ENCODE assay signal across 25 cellular contexts in genomic region chr14:37167151-37168047, GRCh38. TPM values are rescaled to one million over a fixed set of nuclear protein-coding genes. Genes with fewer than 3 reads are reported as not detected.
"Had no signal": no experiment of that assay in that cellular context is flagged by ENCODE, and none has a peak within 500 bp of the region (broad histone marks: within the 10 kb centered on the region; RNA-seq: fewer than 3 reads in every experiment).

No MANE protein-coding gene starts in this region.

- ATAC-seq: activated CD8-positive, alpha-beta memory T cell treated with anti-CD3 and anti-CD28 coated beads, Interleukin-2, amount 10 ng/mL, durations not matched to agents 7 days and 5 days; effector memory CD8-positive, alpha-beta T cell; mucosa of descending colon; psoas muscle; right cardiac atrium; stimulated activated naive CD8-positive, alpha-beta T cell treated with anti-CD3 and anti-CD28 coated beads, Interleukin-15, Interleukin-2, amounts not matched to agents 100 U/mL and 50 U/mL, for 24 hours had no signal

- H3K4me3 Mint-ChIP-seq: activated B cell treated with CpG ODN at 0.5 μM for 24 hours; activated CD4-positive, alpha-beta memory T cell treated with anti-CD3 and anti-CD28 coated beads, Interleukin-2, amount 10 ng/mL, durations not matched to agents 7 days and 5 days; activated CD8-positive, alpha-beta memory T cell treated with anti-CD3 and anti-CD28 coated beads, Interleukin-2, amount 10 ng/mL, durations not matched to agents 7 days and 5 days; activated naive CD8-positive, alpha-beta T cell treated with anti-CD3 and anti-CD28 coated beads for 36 hours; effector memory CD8-positive, alpha-beta T cell; immature natural killer cell; memory B cell; naive B cell; neural crest cell; T-helper 2 cell treated with Interferon-gamma antibody and Interleukin-4, amounts not matched to agents 5 μg/mL and 100 μg/mL, for 36 hours had no signal

- H3K4me2 ChIP-seq: hepatocyte had no signal

- H3K36me3 ChIP-seq: left ventricle myocardium inferior, tibial nerve had no signal

- H3K27ac ChIP-seq: hepatocyte, left ventricle myocardium inferior, psoas muscle, skin epidermis, tibial nerve had no signal

- DNase-seq: activated B cell treated with CpG ODN at 0.5 μM for 24 hours; activated CD4-positive, alpha-beta memory T cell treated with anti-CD3 and anti-CD28 coated beads, Interleukin-2, amount 10 ng/mL, durations not matched to agents 7 days and 5 days; activated CD4-positive, alpha-beta T cell treated with anti-CD3 and anti-CD28 coated beads for 4 hours; activated CD8-positive, alpha-beta memory T cell treated with anti-CD3 and anti-CD28 coated beads, Interleukin-2, amount 10 ng/mL, durations not matched to agents 7 days and 5 days; activated naive CD4-positive, alpha-beta T cell; activated naive CD8-positive, alpha-beta T cell treated with anti-CD3 and anti-CD28 coated beads for 36 hours; amniotic stem cell; dermis blood vessel endothelial cell; effector memory CD8-positive, alpha-beta T cell; foreskin fibroblast; immature natural killer cell; kidney glomerular epithelial cell; left ventricle myocardium inferior; mucosa of descending colon; naive B cell; psoas muscle; right cardiac atrium; stimulated activated naive CD8-positive, alpha-beta T cell treated with anti-CD3 and anti-CD28 coated beads, Interleukin-15, Interleukin-2, amounts not matched to agents 100 U/mL and 50 U/mL, for 24 hours; substantia nigra had no signal

- H3K4me1 Mint-ChIP-seq: activated CD4-positive, alpha-beta memory T cell treated with anti-CD3 and anti-CD28 coated beads, Interleukin-2, amount 10 ng/mL, durations not matched to agents 7 days and 5 days; activated CD8-positive, alpha-beta memory T cell treated with anti-CD3 and anti-CD28 coated beads, Interleukin-2, amount 10 ng/mL, durations not matched to agents 7 days and 5 days; immature natural killer cell; memory B cell had no signal

- H3K27me3 ChIP-seq: hepatocyte, tibial nerve had no signal

- H3K36me3 Mint-ChIP-seq: activated naive CD8-positive, alpha-beta T cell treated with anti-CD3 and anti-CD28 coated beads for 36 hours; immature natural killer cell; memory B cell; naive B cell had no signal

- H3K4me3 ChIP-seq: hepatocyte, left ventricle myocardium inferior, mucosa of descending colon, psoas muscle, skin epidermis, tibial nerve had no signal

- H3K79me2 ChIP-seq: hepatocyte had no signal

- H2AFZ ChIP-seq: hepatocyte had no signal

- H3K9me3 ChIP-seq: left ventricle myocardium inferior, mucosa of descending colon, psoas muscle, tibial nerve had no signal

- H3K9me3 Mint-ChIP-seq: activated B cell treated with CpG ODN at 0.5 μM for 24 hours; activated CD4-positive, alpha-beta memory T cell treated with anti-CD3 and anti-CD28 coated beads, Interleukin-2, amount 10 ng/mL, durations not matched to agents 7 days and 5 days; memory B cell; neural crest cell; T-helper 2 cell treated with Interferon-gamma antibody and Interleukin-4, amounts not matched to agents 5 μg/mL and 100 μg/mL, for 36 hours had no signal

- H3K27ac Mint-ChIP-seq: activated B cell treated with CpG ODN at 0.5 μM for 24 hours; activated CD4-positive, alpha-beta memory T cell treated with anti-CD3 and anti-CD28 coated beads, Interleukin-2, amount 10 ng/mL, durations not matched to agents 7 days and 5 days; activated CD8-positive, alpha-beta memory T cell treated with anti-CD3 and anti-CD28 coated beads, Interleukin-2, amount 10 ng/mL, durations not matched to agents 7 days and 5 days; activated naive CD8-positive, alpha-beta T cell treated with anti-CD3 and anti-CD28 coated beads for 36 hours; effector memory CD8-positive, alpha-beta T cell; immature natural killer cell; memory B cell; T-helper 2 cell treated with Interferon-gamma antibody and Interleukin-4, amounts not matched to agents 5 μg/mL and 100 μg/mL, for 36 hours had no signal

- H3K27me3 Mint-ChIP-seq: effector memory CD8-positive, alpha-beta T cell; memory B cell had no signal

RNA-seq across cellular contexts. Expression of gene SLC25A21, which starts 5.0 kb away (rescaled TPM):
- total RNA-seq: activated B cell treated with CpG ODN at 0.5 μM for 24 hours; activated CD4-positive, alpha-beta memory T cell treated with anti-CD3 and anti-CD28 coated beads, Interleukin-2, amount 10 ng/mL, durations not matched to agents 7 days and 5 days; activated CD8-positive, alpha-beta memory T cell treated with anti-CD3 and anti-CD28 coated beads, Interleukin-2, amount 10 ng/mL, durations not matched to agents 7 days and 5 days; activated naive CD8-positive, alpha-beta T cell treated with anti-CD3 and anti-CD28 coated beads for 36 hours had no signal
- polyA plus RNA-seq: immature natural killer cell had no signal

RNA-seq across cellular contexts. Expression of gene MIPOL1, which starts 30.3 kb away (rescaled TPM):
- total RNA-seq: activated B cell treated with CpG ODN at 0.5 μM for 24 hours; activated CD8-positive, alpha-beta memory T cell treated with anti-CD3 and anti-CD28 coated beads, Interleukin-2, amount 10 ng/mL, durations not matched to agents 7 days and 5 days; activated naive CD8-positive, alpha-beta T cell treated with anti-CD3 and anti-CD28 coated beads for 36 hours had no signal
- polyA plus RNA-seq: immature natural killer cell had no signal
